16 cellular contexts compared by ENCODE assay signal in genomic region chr12:28563286-28563685, GRCh38.
"Had no signal": no experiment of that assay in that cellular context is flagged by ENCODE, and none has a peak within 500 bp of the region (broad histone marks: within the 10 kb centered on the region; RNA-seq: fewer than 3 reads in every experiment).

No MANE protein-coding gene starts in this region.

- H3K4me1 ChIP-seq: upper lobe of left lung had no signal

- DNase-seq: activated CD4-positive, alpha-beta T cell treated with anti-CD3 and anti-CD28 coated beads, Interleukin-2, amount 10 ng/mL, durations not matched to agents 24 days and 14 days; activated naive CD4-positive, alpha-beta T cell treated with Interleukin-2 at 50 U/mL for 16 hours; activated naive CD8-positive, alpha-beta T cell treated with anti-CD3 and anti-CD28 coated beads, Interleukin-2, amount 50 U/mL, for 24 hours; cortex of kidney; effector memory CD4-positive, alpha-beta T cell; heart left ventricle; mammary epithelial cell; nucleus accumbens; right cardiac atrium; stimulated activated naive CD4-positive, alpha-beta T cell; T-helper 9 cell; upper lobe of left lung had no signal

- H3K4me1 Mint-ChIP-seq: activated CD4-positive, alpha-beta T cell treated with anti-CD3 and anti-CD28 coated beads, Interleukin-2, amount 10 ng/mL, durations not matched to agents 24 days and 14 days; activated naive CD8-positive, alpha-beta T cell treated with anti-CD3 and anti-CD28 coated beads, Interleukin-2, amount 50 U/mL, for 24 hours had no signal

- H3K27me3 Mint-ChIP-seq: activated CD4-positive, alpha-beta T cell treated with anti-CD3 and anti-CD28 coated beads, Interleukin-2, amount 10 ng/mL, durations not matched to agents 24 days and 14 days; activated naive CD8-positive, alpha-beta T cell treated with anti-CD3 and anti-CD28 coated beads, Interleukin-2, amount 50 U/mL, for 24 hours; natural killer cell treated with Interleukin-12 subunit alpha and Interleukin-12 subunit beta and Interleukin-15 and Interleukin-18, amount 100 ng/mL, for 72 hours; progenitor cell of endocrine pancreas had no signal

- H3K27ac ChIP-seq: heart left ventricle, upper lobe of left lung had no signal

- H3K27ac Mint-ChIP-seq: activated CD4-positive, alpha-beta T cell treated with anti-CD3 and anti-CD28 coated beads, Interleukin-2, amount 10 ng/mL, durations not matched to agents 24 days and 14 days; activated naive CD8-positive, alpha-beta T cell treated with anti-CD3 and anti-CD28 coated beads, Interleukin-2, amount 50 U/mL, for 24 hours; activated T-helper 1 cell treated with anti-CD3 and anti-CD28 coated beads, Interleukin-12 subunit alpha, Interleukin-12 subunit beta, Interleukin-2, Interleukin-4 antibody, amounts not matched to agents 30 ng/mL and 10 ng/mL and 1 ng/mL, durations not matched to agents 14 hours and 24 hours and 36 hours; natural killer cell treated with Interleukin-12 subunit alpha and Interleukin-12 subunit beta and Interleukin-15 and Interleukin-18, amount 100 ng/mL, for 72 hours; progenitor cell of endocrine pancreas had no signal

- H3K9me3 Mint-ChIP-seq: activated CD4-positive, alpha-beta T cell treated with anti-CD3 and anti-CD28 coated beads, Interleukin-2, amount 10 ng/mL, durations not matched to agents 24 days and 14 days; activated T-helper 1 cell treated with anti-CD3 and anti-CD28 coated beads, Interleukin-12 subunit alpha, Interleukin-12 subunit beta, Interleukin-2, Interleukin-4 antibody, amounts not matched to agents 30 ng/mL and 10 ng/mL and 1 ng/mL, durations not matched to agents 14 hours and 24 hours and 36 hours; natural killer cell treated with Interleukin-12 subunit alpha and Interleukin-12 subunit beta and Interleukin-15 and Interleukin-18, amount 100 ng/mL, for 72 hours had no signal

- H3K27me3 ChIP-seq: heart left ventricle, upper lobe of left lung had no signal

- ATAC-seq: activated naive CD8-positive, alpha-beta T cell treated with anti-CD3 and anti-CD28 coated beads, Interleukin-2, amount 50 U/mL, for 24 hours; heart left ventricle; left lobe of liver; natural killer cell treated with Interleukin-12 subunit alpha and Interleukin-12 subunit beta and Interleukin-15 and Interleukin-18, amount 100 ng/mL, for 72 hours had no signal

- H3K36me3 ChIP-seq: heart left ventricle, upper lobe of left lung had no signal

- H3K4me3 ChIP-seq: heart left ventricle, upper lobe of left lung had no signal

- H3K9me3 ChIP-seq: heart left ventricle, upper lobe of left lung had no signal

- H3K4me3 Mint-ChIP-seq: activated CD4-positive, alpha-beta T cell treated with anti-CD3 and anti-CD28 coated beads, Interleukin-2, amount 10 ng/mL, durations not matched to agents 24 days and 14 days; activated naive CD8-positive, alpha-beta T cell treated with anti-CD3 and anti-CD28 coated beads, Interleukin-2, amount 50 U/mL, for 24 hours; activated T-helper 1 cell treated with anti-CD3 and anti-CD28 coated beads, Interleukin-12 subunit alpha, Interleukin-12 subunit beta, Interleukin-2, Interleukin-4 antibody, amounts not matched to agents 30 ng/mL and 10 ng/mL and 1 ng/mL, durations not matched to agents 14 hours and 24 hours and 36 hours; natural killer cell treated with Interleukin-12 subunit alpha and Interleukin-12 subunit beta and Interleukin-15 and Interleukin-18, amount 100 ng/mL, for 72 hours had no signal
